ENCODE assay signal across 11 cellular contexts in genomic region chr17:73155410-73156165, GRCh38. TPM values are rescaled to one million over a fixed set of nuclear protein-coding genes. Genes with fewer than 3 reads are reported as not detected.
DNase-seq lines count a peak whose midpoint lies in the region; ATAC-seq and TF ChIP-seq lines count a peak whose summit lies in the region.
"Had no signal": no experiment of that assay in that cellular context is flagged by ENCODE, and none has a peak within 500 bp of the region (broad histone marks: within the 10 kb centered on the region; RNA-seq: fewer than 3 reads in every experiment).

No MANE protein-coding gene starts in this region.

- DNase-seq in WERI-Rb-1, result peak; percentile 95
- no peak for DNase-seq in trophoblast cell
- no peak for DNase-seq in HuH-7 (ENCODE audit: low spot score)
- DNase-seq in endothelial cell (ENCODE audit: low spot score), result no peak
- DNase-seq in stimulated activated CD4-positive, alpha-beta T cell treated with anti-CD3 and anti-CD28 coated beads, Interleukin-15, amount 100 ng/mL, for 24 hours, result no peak

- no peak overlapping the region for H4K91ac ChIP-seq in trophoblast cell (ENCODE audit: low read depth, low read length)

- H3K27me3 Mint-ChIP-seq in endothelial cell (ENCODE audit: unreplicated experiment), result peaks cover 4% of the 10 kb centered on the region

- ATAC-seq in GM19395 (IDR thresholded peaks at IDR 0.05; ENCODE audit: unreplicated experiment), result peak; percentile 5
- peak; percentile 13 for ATAC-seq in HG03378 (IDR thresholded peaks at IDR 0.05; ENCODE audit: unreplicated experiment)

- no peak overlapping the region for H3K4me3 ChIP-seq in WERI-Rb-1 (ENCODE audit: low read depth, low read length)
- H3K4me3 ChIP-seq in trophoblast cell (ENCODE audit: low read depth, low read length), result no peak overlapping the region
- H3K4me3 ChIP-seq: upper lobe of left lung had no signal

- H3K23ac ChIP-seq in trophoblast cell (ENCODE audit: low read length), result no peak overlapping the region

- H2AK5ac ChIP-seq in trophoblast cell (ENCODE audit: low read length), result no peak overlapping the region

- H2AFZ ChIP-seq in trophoblast cell (ENCODE audit: insufficient read depth, low read length, poor library complexity), result peak overlapping the region; percentile 12

- no peak overlapping the region for H3K14ac ChIP-seq in trophoblast cell (ENCODE audit: low read length)

- H3K36me3 Mint-ChIP-seq in endothelial cell (ENCODE audit: low read depth, unreplicated experiment), result no peaks in the 10 kb centered on the region
- H3K36me3 Mint-ChIP-seq: activated naive CD8-positive, alpha-beta T cell treated with anti-CD3 and anti-CD28 coated beads, Interleukin-2, amount 10 ng/mL, durations not matched to agents 7 days and 5 days; mesothelial cell of epicardium had no signal

- no peak overlapping the region for H2BK5ac ChIP-seq in trophoblast cell (ENCODE audit: low read depth, low read length, poor library complexity)

- H3K27ac Mint-ChIP-seq in endothelial cell (ENCODE audit: unreplicated experiment), result no peak overlapping the region
- H3K27ac Mint-ChIP-seq: activated naive CD8-positive, alpha-beta T cell treated with anti-CD3 and anti-CD28 coated beads, Interleukin-2, amount 10 ng/mL, durations not matched to agents 7 days and 5 days; mesothelial cell of epicardium had no signal

- no peak overlapping the region for H3K4me3 Mint-ChIP-seq in endothelial cell (ENCODE audit: unreplicated experiment)
- H3K4me3 Mint-ChIP-seq: activated naive CD8-positive, alpha-beta T cell treated with anti-CD3 and anti-CD28 coated beads, Interleukin-2, amount 10 ng/mL, durations not matched to agents 7 days and 5 days; mesothelial cell of epicardium had no signal

- WGBS in trophoblast cell (ENCODE audit: extremely low coverage, insufficient coverage, insufficient read length), result no CpG with 5 or more reads among the region's 15 CpGs

- no peak overlapping the region for H2BK120ac ChIP-seq in trophoblast cell (ENCODE audit: insufficient read depth, low read length, poor library complexity)

- no peak overlapping the region for H4K12ac ChIP-seq in trophoblast cell (ENCODE audit: low read depth, low read length)

- no peak overlapping the region for H3K4ac ChIP-seq in trophoblast cell (ENCODE audit: low read depth, low read length)

- no peak overlapping the region for H2BK12ac ChIP-seq in trophoblast cell (ENCODE audit: low read length)

- H3K36me3 ChIP-seq in WERI-Rb-1 (no peaks in the 10 kb centered on the region), trophoblast cell (ENCODE audit: control insufficient read depth in 1 of 2, insufficient read depth in 2 of 2, low read length in 2 of 2) (no peaks in the 10 kb centered on the region)
- H3K36me3 ChIP-seq: upper lobe of left lung had no signal

- H3K18ac ChIP-seq in trophoblast cell (ENCODE audit: low read length), result no peak overlapping the region

- TF ChIP-seq CTCF in WERI-Rb-1 (IDR thresholded peaks at IDR 0.05; ENCODE audit: low read depth, low read length) (no peak), endothelial cell (IDR thresholded peaks at IDR 0.05; ENCODE audit: unreplicated experiment) (no peak)

- no peaks in the 10 kb centered on the region for H3K9me3 Mint-ChIP-seq in endothelial cell (ENCODE audit: unreplicated experiment)

- no peaks in the 10 kb centered on the region for H3K79me1 ChIP-seq in trophoblast cell (ENCODE audit: low read length)

- no peaks in the 10 kb centered on the region for H3K79me2 ChIP-seq in trophoblast cell (ENCODE audit: control insufficient read depth, insufficient read depth, low read length, poor library complexity)

- no peaks in the 10 kb centered on the region for H3K4me1 Mint-ChIP-seq in endothelial cell (ENCODE audit: unreplicated experiment)

- peaks cover 0 to 3% of the 10 kb centered on the region in 2 experiments for H3K4me1 ChIP-seq in trophoblast cell (ENCODE audit: control insufficient read depth in 1 of 2, insufficient read depth in 2 of 2, low read length in 2 of 2)

- H3K9ac ChIP-seq in trophoblast cell (ENCODE audit: low read length), result no peak overlapping the region

- no peaks in the 10 kb centered on the region for H3K27me3 ChIP-seq in WERI-Rb-1 (ENCODE audit: insufficient read depth, low read depth, severe bottlenecking)
- no peaks in the 10 kb centered on the region for H3K27me3 ChIP-seq in trophoblast cell (ENCODE audit: insufficient read depth, low read length)
- H3K27me3 ChIP-seq: upper lobe of left lung had no signal

- H3K4me2 ChIP-seq in trophoblast cell (ENCODE audit: low read length), result no peak overlapping the region

- H3K27ac ChIP-seq in WERI-Rb-1 (peak overlapping the region; percentile 94), trophoblast cell (ENCODE audit: low read depth, low read length) (no peak overlapping the region)
- H3K27ac ChIP-seq: upper lobe of left lung had no signal

- H4K8ac ChIP-seq in trophoblast cell (ENCODE audit: low read depth, low read length), result no peak overlapping the region

- peaks cover 5% of the 10 kb centered on the region for H3K9me3 ChIP-seq in WERI-Rb-1 (ENCODE audit: severe bottlenecking)
- no peaks in the 10 kb centered on the region for H3K9me3 ChIP-seq in trophoblast cell (ENCODE audit: insufficient read depth, low read depth, low read length)
- H3K9me3 ChIP-seq: upper lobe of left lung had no signal

RNA-seq across cellular contexts. Expression of gene SSTR2, which starts 9.2 kb away (rescaled TPM):
- polyA plus RNA-seq in trophoblast cell (2013), result 0.81 and 0.86 TPM in 2 replicates
- 0.26 TPM for total RNA-seq in endothelial cell (ENCODE audit: unreplicated experiment)
- total RNA-seq: activated naive CD8-positive, alpha-beta T cell treated with anti-CD3 and anti-CD28 coated beads, Interleukin-2, amount 10 ng/mL, durations not matched to agents 7 days and 5 days; esophagus mucosa had no signal

RNA-seq across cellular contexts. Expression of gene COG1, which starts 37.3 kb away (rescaled TPM):
- 26.2 and 27.2 TPM in 2 replicates for polyA plus RNA-seq in trophoblast cell (2013)
- 27.8 TPM for total RNA-seq in endothelial cell (ENCODE audit: unreplicated experiment)
